Comparison of ENCODE assay signal across 1 cellular context in genomic region chr19:13920940-13921744, GRCh38.
TF ChIP-seq lines count a peak whose summit lies in the region.

No MANE protein-coding gene starts in this region.

TF ChIP-seq in K562, 482 proteins besides CTCF, POLR2A, EP300 and RAD21 (continued from another document):
- TF ChIP-seq AFF1 (IDR thresholded peaks at IDR 0.05; ENCODE audit: low read depth in 1 of 2, partially characterized antibody in 2 of 2) (peak in 1 of 2 experiments; percentile 87), FOS (IDR thresholded peaks at IDR 0.05; ENCODE audit: extremely low read depth, insufficient read length) (peak; percentile 63), ATF1 (CRISPR knock-in tag; IDR thresholded peaks at IDR 0.05) (no peak), ATF1 (tag; IDR thresholded peaks at IDR 0.05) (peak; percentile 89), SAFB2 (IDR thresholded peaks at IDR 0.05; ENCODE audit: borderline replicate concordance, low read depth, low read length, severe bottlenecking) (no peak), RBM17 (IDR thresholded peaks at IDR 0.05; ENCODE audit: borderline replicate concordance, low read depth, low read length) (no peak), RAD51 (IDR thresholded peaks at IDR 0.05; ENCODE audit: borderline replicate concordance, low read depth) (peak; percentile 82), FOXK2 (conservative IDR thresholded peaks at IDR 0.05 in 1 of 2, IDR thresholded peaks at IDR 0.05 in 1 of 2; ENCODE audit: low read depth in 2 of 2) (0 out of 4 replicates have a peak, but pooled peaks of 1 of the 2 experiments have one; percentile 25), SRSF7 (optimal IDR thresholded peaks at IDR 0.05; ENCODE audit: low read depth, low read length) (no peak), CBX3 (IDR thresholded peaks at IDR 0.05; ENCODE audit: borderline replicate concordance in 1 of 2, low read length in 2 of 2) (peak in 1 of 2 experiments; percentile 92; a peak in 2 of 3 replicates), CREM (IDR thresholded peaks at IDR 0.05; ENCODE audit: low read depth) (peak; percentile 84), GABPB1 (CRISPR knock-in tag; IDR thresholded peaks at IDR 0.05) (peak; percentile 93), TRIM28 (IDR thresholded peaks at IDR 0.05) (peak; percentile 88), SPI1 (IDR thresholded peaks at IDR 0.05; ENCODE audit: borderline replicate concordance, low read depth, low read length) (peak; percentile 80), HEY1 (CRISPR knock-in tag; IDR thresholded peaks at IDR 0.05; ENCODE audit: borderline replicate concordance) (no peak), USF2 (CRISPR knock-in tag; IDR thresholded peaks at IDR 0.05) (peak; percentile 96), CREB3L1 (IDR thresholded peaks at IDR 0.05; ENCODE audit: borderline replicate concordance, low read depth) (peak; percentile 65; the same call in 1 of the 2 replicates), HDAC6 (IDR thresholded peaks at IDR 0.05; ENCODE audit: low read depth, low read length) (no peak), ELF1 (tag; IDR thresholded peaks at IDR 0.05) (peak; percentile 65; the same call in 1 of the 2 replicates), HCFC1 (IDR thresholded peaks at IDR 0.05; ENCODE audit: low read depth, low read length) (peak; percentile 82), CBX1 (IDR thresholded peaks at IDR 0.05; ENCODE audit: low read depth) (peak; percentile 87; the same call in 1 of the 2 replicates)
